Comparison of ENCODE assay signal across 14 cellular contexts in genomic region chr1:92663769-92664168, GRCh38.
"Had no signal": no experiment of that assay in that cellular context is flagged by ENCODE, and none has a peak within 500 bp of the region (broad histone marks: within the 10 kb centered on the region; RNA-seq: fewer than 3 reads in every experiment).

No MANE protein-coding gene starts in this region.

- DNase-seq: activated CD4-positive, alpha-beta memory T cell treated with anti-CD3 and anti-CD28 coated beads, Interleukin-2, amount 10 ng/mL, durations not matched to agents 7 days and 5 days; activated CD4-positive, alpha-beta T cell treated with anti-CD3 and anti-CD28 coated beads for 48 hours; activated CD4-positive, CD25-positive, alpha-beta regulatory T cell; activated CD8-positive, alpha-beta memory T cell treated with anti-CD3 and anti-CD28 coated beads, Interleukin-2, amount 10 ng/mL, durations not matched to agents 7 days and 5 days; cerebellar nuclear complex; cortex of kidney; erythroblast; foreskin melanocyte; glutamatergic neuron; lower lobe of right lung; naive thymus-derived CD8-positive, alpha-beta T cell; stimulated activated CD4-positive, alpha-beta T cell treated with anti-CD3 and anti-CD28 coated beads, Interleukin-2, amount 100 ng/mL, for 24 hours; stomach; testis had no signal

- ATAC-seq: activated CD8-positive, alpha-beta memory T cell treated with anti-CD3 and anti-CD28 coated beads, Interleukin-2, amount 10 ng/mL, durations not matched to agents 7 days and 5 days; lower lobe of right lung; naive thymus-derived CD8-positive, alpha-beta T cell had no signal
